Comparison of ENCODE assay signal across 8 cellular contexts in genomic region chr18:35355140-35355618, GRCh38. TPM values are rescaled to one million over a fixed set of nuclear protein-coding genes. Genes with fewer than 3 reads are reported as not detected.
DNase-seq lines count a peak whose midpoint lies in the region; ATAC-seq, FAIRE-seq and TF ChIP-seq lines count a peak whose summit lies in the region.

No MANE protein-coding gene starts in this region.

- peaks cover 46% of the 10 kb centered on the region for H3K9me3 Mint-ChIP-seq in GM23338
- peaks cover 7 to 13% of the 10 kb centered on the region in 2 donors for H3K9me3 Mint-ChIP-seq in activated naive CD4-positive, alpha-beta T cell treated with anti-CD3 and anti-CD28 coated beads, Interleukin-2, amount 50 U/mL, for 72 hours

- H3K27ac ChIP-seq in GM23338 (ENCODE audit: low read depth): peak overlapping the region; percentile 80; the same call in 1 of the 2 replicates
- H3K27ac ChIP-seq in pancreas: no peak overlapping the region

- ATAC-seq in GM23338 (peak; percentile 100), pancreas (peak; percentile 97 to 100 (median 100))
- peak; percentile 92 to 99 for ATAC-seq in activated naive CD4-positive, alpha-beta T cell treated with anti-CD3 and anti-CD28 coated beads, Interleukin-2, amount 50 U/mL, for 72 hours

- H3K4me3 ChIP-seq in GM23338 (no peak overlapping the region), LNCaP clone FGC (ENCODE audit: low read depth, low read length) (no peak overlapping the region), pancreas (no peak overlapping the region)

- H3K27me3 ChIP-seq in GM23338 (ENCODE audit: insufficient read depth) (no peaks in the 10 kb centered on the region), pancreas (no peaks in the 10 kb centered on the region)

- H4K20me1 ChIP-seq in GM23338 (replicated peaks; ENCODE audit: insufficient read depth): no peaks in the 10 kb centered on the region

- H3K9me2 ChIP-seq in GM23338 (ENCODE audit: insufficient read depth): no peaks in the 10 kb centered on the region

- no peaks in the 10 kb centered on the region for H3K27me3 Mint-ChIP-seq in GM23338 (ENCODE audit: insufficient read depth, low read depth, poor library complexity)

- DNase-seq in GDM1 (lab: John Stamatoyannopoulos, UW) (peak; percentile 33), GM23338 (ENCODE audit: low spot score) (peak; percentile 90), LNCaP clone FGC (ENCODE audit: low read depth) (peak; percentile 65), SIG-M5 treated with dmso at 0.1 percent for 504 hours (lab: John Stamatoyannopoulos, UW; ENCODE audit: unreplicated experiment) (peak; percentile 85), head of caudate nucleus (peak; percentile 56 to 94 (median 87)), pancreas (peak; percentile 58 to 79 (median 64)), urothelium cell line (ENCODE audit: low spot score) (peak; percentile 45)
- DNase-seq in activated naive CD4-positive, alpha-beta T cell treated with anti-CD3 and anti-CD28 coated beads, Interleukin-2, amount 50 U/mL, for 72 hours (ENCODE audit: low spot score in 2 of 2): peak; percentile 40 to 63

- H3K79me2 ChIP-seq in GM23338 (replicated peaks; ENCODE audit: insufficient read depth): no peaks in the 10 kb centered on the region

- peaks cover 23% of the 10 kb centered on the region for H3K36me3 Mint-ChIP-seq in GM23338 (ENCODE audit: low read depth)
- peaks cover 6 to 13% of the 10 kb centered on the region in 2 donors for H3K36me3 Mint-ChIP-seq in activated naive CD4-positive, alpha-beta T cell treated with anti-CD3 and anti-CD28 coated beads, Interleukin-2, amount 50 U/mL, for 72 hours

- no peak overlapping the region for H3K4me2 ChIP-seq in GM23338

- H3K4me1 ChIP-seq in GM23338 (ENCODE audit: insufficient read depth): 0 out of 2 replicates have a peak, but pooled peaks cover 16% of the 10 kb centered on the region
- no peaks in the 10 kb centered on the region for H3K4me1 ChIP-seq in pancreas

- no peaks in the 10 kb centered on the region; the same call in 1 of the 2 replicates for H3F3A ChIP-seq in GM23338 (replicated peaks; ENCODE audit: low read depth)

- TF ChIP-seq CTCF in GM23338 (conservative IDR thresholded peaks at IDR 0.05; ENCODE audit: low read depth in 2 of 2) (peak; percentile 79 to 84), LNCaP clone FGC (IDR thresholded peaks at IDR 0.05; ENCODE audit: control insufficient read depth, extremely low read depth, insufficient read depth) (peak; percentile 74), pancreas (IDR thresholded peaks at IDR 0.05) (peak; percentile 47 to 58 (median 55))

- H3K9me3 ChIP-seq in pancreas: no peaks in the 10 kb centered on the region

- peak; percentile 9 for FAIRE-seq in pancreas (lab: Jason Lieb, UNC)
- no peak for FAIRE-seq in urothelium cell line (lab: Jason Lieb, UNC)

- H3K4me1 Mint-ChIP-seq in GM23338: peaks cover 26% of the 10 kb centered on the region

- 20 to 26% methylated on average over 4 of the region's 4 CpGs for WGBS in pancreas, 2 donors

- no peak overlapping the region for H3K4me3 Mint-ChIP-seq in GM23338

- H3K36me3 ChIP-seq in GM23338 (ENCODE audit: insufficient read depth) (no peaks in the 10 kb centered on the region), pancreas (no peaks in the 10 kb centered on the region)

- H3K27ac Mint-ChIP-seq in GM23338: no peak overlapping the region
- H3K27ac Mint-ChIP-seq in activated naive CD4-positive, alpha-beta T cell treated with anti-CD3 and anti-CD28 coated beads, Interleukin-2, amount 50 U/mL, for 72 hours: no peak overlapping the region

- intact Hi-C loops in head of caudate nucleus (cut with DNase I): no loop called here
- intact Hi-C loops in pancreas (cut with DNase I): loop anchor here in 1 of 3 donors (10.0 kb wide), 1 partner anchor 120 kb away; no protein-coding TSS in a partner anchor

- peak overlapping the region; percentile 60 for H2AFZ ChIP-seq in GM23338

TF ChIP-seq in GM23338, 12 proteins besides CTCF, POLR2A, EP300 and RAD21:
- no peak for TF ChIP-seq STAT1 (IDR thresholded peaks at IDR 0.05; ENCODE audit: unreplicated experiment)
TF ChIP-seq in GM23338: peak in this region for 0.

RNA-seq across cellular contexts. Expression of gene ZNF24, which starts 11.0 kb away (rescaled TPM):
- 50.8 and 52.4 TPM in 2 replicates for total RNA-seq in GM23338 (2014; rRNA removed; shearing (Covaris generic))
- polyA plus RNA-seq in GM23338 (2016; fragmentation: Nextera tagmentation; extraction: Ambion mirVana) (57.9 and 75.2 TPM in 2 replicates), pancreas (10 to 100 TPM in 1 of 2 donors, 1 to 10 TPM in 1; 7.5 to 15.9 TPM)
- 10 to 100 TPM; 43.9 to 44.6 TPM for total RNA-seq in activated naive CD4-positive, alpha-beta T cell treated with anti-CD3 and anti-CD28 coated beads, Interleukin-2, amount 50 U/mL, for 72 hours
- total RNA-seq in pancreas: 10 to 100 TPM; 17.3 to 37.8 (median 25.3) TPM

RNA-seq across cellular contexts. Expression of gene ZNF396, which starts 22.0 kb away (rescaled TPM):
- total RNA-seq in GM23338 (2014; rRNA removed; shearing (Covaris generic)): 0.31 and 0.85 TPM in 2 replicates
- polyA plus RNA-seq in GM23338 (2016; fragmentation: Nextera tagmentation; extraction: Ambion mirVana) (0.36 and 0.52 TPM in 2 replicates), pancreas (1 to 10 TPM; 1.2 to 2.7 TPM)
- under 1 TPM; 0.18 to 0.86 TPM for total RNA-seq in activated naive CD4-positive, alpha-beta T cell treated with anti-CD3 and anti-CD28 coated beads, Interleukin-2, amount 50 U/mL, for 72 hours
- 1 to 10 TPM; 2.1 to 3.8 (median 2.4) TPM for total RNA-seq in pancreas

Comparison
In these comparisons a context has a peak if more than half of its experiments do, and no peak if none do; other contexts are left out.
1. DNase-seq: peak in every context shown above with its lines; median percentile 90 in GM23338; 87 in head of caudate nucleus; 85 in SIG-M5 treated with dmso at 0.1 percent for 504 hours; 65 in LNCaP clone FGC; 64 in pancreas; 52 in activated naive CD4-positive, alpha-beta T cell treated with anti-CD3 and anti-CD28 coated beads, Interleukin-2, amount 50 U/mL, for 72 hours; 45 in urothelium cell line; 33 in GDM1.